ENCODE assay signal across 1 cellular context in genomic region chr1:14787604-14788003, GRCh38.
TF ChIP-seq lines count a peak whose summit lies in the region.

No MANE protein-coding gene starts in this region.

TF ChIP-seq in K562, 482 proteins besides CTCF, POLR2A, EP300 and RAD21 (continued from another document):
- TF ChIP-seq CBX5 (IDR thresholded peaks at IDR 0.05; ENCODE audit: borderline replicate concordance, low read depth): no peak
- TF ChIP-seq GABPB1 (CRISPR knock-in tag; IDR thresholded peaks at IDR 0.05): no peak
- no peak for TF ChIP-seq ZNF780A (CRISPR knock-in tag; IDR thresholded peaks at IDR 0.05)
- no peak for TF ChIP-seq CUX1 (CRISPR knock-in tag; IDR thresholded peaks at IDR 0.05)
- TF ChIP-seq PHB2 (IDR thresholded peaks at IDR 0.05; ENCODE audit: low read depth): no peak
- TF ChIP-seq ZNF830 (CRISPR knock-in tag; IDR thresholded peaks at IDR 0.05): no peak
- TF ChIP-seq CBX1 (IDR thresholded peaks at IDR 0.05; ENCODE audit: low read depth): 0 out of 2 replicates have a peak, but pooled peaks have one; percentile 79
- TF ChIP-seq CC2D1A (IDR thresholded peaks at IDR 0.05): no peak
- TF ChIP-seq CREB5 (CRISPR knock-in tag; IDR thresholded peaks at IDR 0.05): no peak
